Comparison of ENCODE assay signal across 8 cellular contexts in the genomic region with DNA sequence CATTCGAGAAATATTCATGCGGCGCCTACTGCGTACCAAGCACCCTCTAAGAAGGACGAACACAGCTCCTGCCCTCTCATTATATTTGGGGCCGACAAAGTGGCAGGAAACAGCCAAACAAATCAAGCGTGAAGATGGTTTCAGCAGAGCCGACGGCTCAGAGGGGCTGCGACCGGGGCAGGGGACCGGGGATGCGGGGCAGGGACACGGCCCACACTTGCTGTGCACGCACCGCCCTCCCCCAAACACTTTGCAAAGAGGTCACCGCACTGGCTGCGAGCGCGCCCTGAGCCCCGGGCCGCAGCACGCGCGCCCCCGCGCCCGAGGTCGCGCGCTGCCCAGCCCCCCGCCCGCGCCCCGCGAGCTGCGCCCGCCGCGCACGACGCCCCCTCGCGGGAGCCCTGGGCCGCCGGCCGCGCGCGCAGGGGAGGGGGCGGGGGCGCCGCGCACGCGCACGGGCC. TPM values are rescaled to one million over a fixed set of nuclear protein-coding genes. Genes with fewer than 3 reads are reported as not detected.
DNase-seq lines count a peak whose midpoint lies in the region; ATAC-seq and TF ChIP-seq lines count a peak whose summit lies in the region.

No MANE protein-coding gene starts in this region.

- H3K9ac ChIP-seq in KMS-11: no peak overlapping the region

- H3K36me3 Mint-ChIP-seq in activated T-cell treated with anti-CD3 and anti-CD28 coated beads, Interleukin-2, amount 50 U/mL, for 4 hours (ENCODE audit: insufficient read depth): no peaks in the 10 kb centered on the region

- peak overlapping the region; percentile 88 for H2AFZ ChIP-seq in KMS-11 (ENCODE audit: low read depth)
- peak overlapping the region; percentile 67 for H2AFZ ChIP-seq in osteoblast (ENCODE audit: low read length)

- no peaks in the 10 kb centered on the region for H3K79me2 ChIP-seq in KMS-11 (ENCODE audit: insufficient read depth, low read depth)
- H3K79me2 ChIP-seq in osteoblast (ENCODE audit: insufficient read depth, low read length): no peaks in the 10 kb centered on the region

- H3K4me2 ChIP-seq in KMS-11: peak overlapping the region; percentile 36; the same call in 1 of the 2 replicates
- H3K4me2 ChIP-seq in osteoblast (ENCODE audit: insufficient read depth, low read length): peak overlapping the region; percentile 73

- peak overlapping the region; percentile 75 for H3K4me3 Mint-ChIP-seq in activated T-cell treated with anti-CD3 and anti-CD28 coated beads, Interleukin-2, amount 50 U/mL, for 4 hours

- DNase-seq in NCI-H1436 (lab: John Stamatoyannopoulos, UW) (peak; percentile 59), NCI-H1436 treated with DMSO at 0.1 percent for 48 hours (lab: John Stamatoyannopoulos, UW) (no peak), globus pallidus (ENCODE audit: low spot score) (peak; percentile 53), osteoblast (ENCODE audit: insufficient read length, low spot score, missing footprints) (peak; percentile 94), RKO (ENCODE audit: low spot score) (no peak)
- DNase-seq in activated T-cell treated with anti-CD3 and anti-CD28 coated beads, Interleukin-2, amount 50 U/mL, for 4 hours: peak; percentile 12

- peaks cover 13% of the 10 kb centered on the region for H3K4me1 Mint-ChIP-seq in activated T-cell treated with anti-CD3 and anti-CD28 coated beads, Interleukin-2, amount 50 U/mL, for 4 hours (ENCODE audit: low read depth)

- H3K27ac ChIP-seq in KMS-11 (no peak overlapping the region), osteoblast (ENCODE audit: low read depth, low read length) (no peak overlapping the region)

- no peaks in the 10 kb centered on the region for H3K9me3 Mint-ChIP-seq in activated T-cell treated with anti-CD3 and anti-CD28 coated beads, Interleukin-2, amount 50 U/mL, for 4 hours

- H3K27me3 ChIP-seq in KMS-11 (ENCODE audit: insufficient read depth, low read depth) (0 out of 2 replicates have a peak, but pooled peaks cover 4% of the 10 kb centered on the region), osteoblast (ENCODE audit: insufficient read depth, low read length) (peaks cover 14% of the 10 kb centered on the region)

- H4K20me1 ChIP-seq in KMS-11 (ENCODE audit: insufficient read depth): no peaks in the 10 kb centered on the region
- H4K20me1 ChIP-seq in osteoblast (ENCODE audit: insufficient read depth, low read length): no peaks in the 10 kb centered on the region

- TF ChIP-seq CTCF in KMS-11 (conservative IDR thresholded peaks at IDR 0.05; ENCODE audit: low read depth, low read length) (no peak), osteoblast (IDR thresholded peaks at IDR 0.05; ENCODE audit: extremely low read depth, low read depth, low read length) (no peak)

- H3K4me3 ChIP-seq in KMS-11 (IDR thresholded peaks at IDR 0.05; ENCODE audit: insufficient read depth, low read depth, low read length): no peak overlapping the region
- peak overlapping the region; percentile 70 for H3K4me3 ChIP-seq in osteoblast (ENCODE audit: insufficient read depth, low read length)

- H3K4me1 ChIP-seq in KMS-11 (ENCODE audit: low read depth, poor library complexity, severe bottlenecking) (no peaks in the 10 kb centered on the region), osteoblast (ENCODE audit: insufficient read depth, low read length) (peaks cover 4% of the 10 kb centered on the region)

- H3K36me3 ChIP-seq in KMS-11 (ENCODE audit: insufficient read depth) (no peaks in the 10 kb centered on the region), osteoblast (ENCODE audit: insufficient read depth, low read length) (no peaks in the 10 kb centered on the region)

- no peaks in the 10 kb centered on the region for H3K9me3 ChIP-seq in osteoblast (ENCODE audit: low read depth, low read length)

- H3K27me3 Mint-ChIP-seq in activated T-cell treated with anti-CD3 and anti-CD28 coated beads, Interleukin-2, amount 50 U/mL, for 4 hours (ENCODE audit: low read depth): peaks cover 23% of the 10 kb centered on the region

- ATAC-seq in activated T-cell treated with anti-CD3 and anti-CD28 coated beads, Interleukin-2, amount 50 U/mL, for 4 hours: peak; percentile 62
- ATAC-seq in HG03378 (IDR thresholded peaks at IDR 0.05; ENCODE audit: unreplicated experiment): no peak

RNA-seq across cellular contexts. Expression of a gene that starts 0.3 kb away (rescaled TPM):
- total RNA-seq in activated T-cell treated with anti-CD3 and anti-CD28 coated beads, Interleukin-2, amount 50 U/mL, for 4 hours: 1 to 10 TPM in 2 of 3 donors, under 1 TPM in 1; 0.43 to 1.4 (median 1.2) TPM
- 2.1 and 3.6 TPM in 2 replicates for total RNA-seq in osteoblast

RNA-seq across cellular contexts. Expression of a gene that starts 30.1 kb away (rescaled TPM):
- total RNA-seq in activated T-cell treated with anti-CD3 and anti-CD28 coated beads, Interleukin-2, amount 50 U/mL, for 4 hours: 1,000 to 10,000 TPM; 2,811 to 2,835 (median 2,816) TPM
- total RNA-seq in osteoblast: 1,858 and 2,119 TPM in 2 replicates

RNA-seq across cellular contexts. Expression of a gene that starts 50.0 kb away (rescaled TPM):
- total RNA-seq in activated T-cell treated with anti-CD3 and anti-CD28 coated beads, Interleukin-2, amount 50 U/mL, for 4 hours: 10 to 100 TPM; 20.0 to 24.8 (median 23.7) TPM
- total RNA-seq in osteoblast: 12.7 TPM in 2 replicates

Comparison
In these comparisons a context has a peak if more than half of its experiments do, and no peak if none do; other contexts are left out.
1. DNase-seq: peak in NCI-H1436 (single experiment), activated T-cell treated with anti-CD3 and anti-CD28 coated beads, Interleukin-2, amount 50 U/mL, for 4 hours (single experiment), globus pallidus (single experiment) and osteoblast (single experiment); none in NCI-H1436 treated with DMSO at 0.1 percent for 48 hours (single experiment) and RKO (single experiment).